9 cellular contexts compared by ENCODE assay signal in genomic region chr18:62844850-62845643, GRCh38.
DNase-seq lines count a peak whose midpoint lies in the region; ATAC-seq and TF ChIP-seq lines count a peak whose summit lies in the region.
"Had no signal": no experiment of that assay in that cellular context is flagged by ENCODE, and none has a peak within 500 bp of the region (broad histone marks: within the 10 kb centered on the region; RNA-seq: fewer than 3 reads in every experiment).

No MANE protein-coding gene starts in this region.

- ATAC-seq in GM18511 (IDR thresholded peaks at IDR 0.05; ENCODE audit: unreplicated experiment), result peak; percentile 74
- ATAC-seq in GM21390 (IDR thresholded peaks at IDR 0.05; ENCODE audit: unreplicated experiment), result peak; percentile 70
- ATAC-seq in HG03432 (IDR thresholded peaks at IDR 0.05; ENCODE audit: unreplicated experiment), result peak; percentile 68

- TF ChIP-seq CTCF in dorsolateral prefrontal cortex (IDR thresholded peaks at IDR 0.05 in 54 of 56, conservative IDR thresholded peaks at IDR 0.05 in 2 of 56; ENCODE audit: low read depth in 1 of 56, partially characterized antibody in 56 of 56), result no peak

- H3K4me3 ChIP-seq in dorsolateral prefrontal cortex, result no peak overlapping the region

- H3K27ac ChIP-seq in dorsolateral prefrontal cortex, result peak overlapping the region in 34 of 59 donors; percentile 5 to 91 (median 50)

- intact Hi-C loops in dorsolateral prefrontal cortex (cut with DNase I), result no loop called here

- no peaks in the 10 kb centered on the region for H3K27me3 ChIP-seq in dorsolateral prefrontal cortex

- DNase-seq in dorsolateral prefrontal cortex, result no peak
- no peak for DNase-seq in GM19240 (ENCODE audit: insufficient read length, low spot score)
- no peak for DNase-seq in SHP77 treated with DMSO at 0.1 percent for 48 hours (lab: John Stamatoyannopoulos, UW)
- DNase-seq in hippocampal formation (lab: John Stamatoyannopoulos, UW), result no peak
- no peak for DNase-seq in amygdala (lab: John Stamatoyannopoulos, UW)
- DNase-seq: NCI-H345 had no signal
